In genomic region chr19:53879145-53880037, GRCh38 we compare ENCODE assay signal across 8 cellular contexts. TPM values are rescaled to one million over a fixed set of nuclear protein-coding genes. Genes with fewer than 3 reads are reported as not detected.
DNase-seq lines count a peak whose midpoint lies in the region; ATAC-seq and TF ChIP-seq lines count a peak whose summit lies in the region.

No MANE protein-coding gene starts in this region.

- TF ChIP-seq CTCF in astrocyte of the cerebellum (IDR thresholded peaks at IDR 0.05; ENCODE audit: low read depth, low read length, missing control alignments) = no peak

- DNase-seq in Caki2 (ENCODE audit: low read depth) (peak; percentile 86), LHCN-M2 (ENCODE audit: low read depth) (peak; percentile 88), T-helper 22 cell (ENCODE audit: low read depth) (peak; percentile 49), astrocyte of the cerebellum (ENCODE audit: low read depth) (peak; percentile 72), hepatic stellate cell (ENCODE audit: low spot score) (peak; percentile 92), pulmonary artery endothelial cell (ENCODE audit: low read depth, low spot score) (peak; percentile 52), ureter (ENCODE audit: low spot score) (peak; percentile 89)

- peak; percentile 76 for ATAC-seq in GM21619 (IDR thresholded peaks at IDR 0.05; ENCODE audit: unreplicated experiment)

- peak overlapping the region; percentile 58 for H3K4me3 ChIP-seq in astrocyte of the cerebellum (ENCODE audit: low read depth, low read length)

- in situ Hi-C loops in Caki2 (cut with HindIII; ENCODE audit: low pct_unique_long_range_greater_than_20kb, low sequenced_read_pairs) = no loop called here
- in situ Hi-C loops in astrocyte of the cerebellum (cut with HindIII; ENCODE audit: low sequenced_read_pairs) = no loop called here

RNA-seq across cellular contexts. Expression of gene PRKCG, which starts 2.6 kb away (rescaled TPM):
- 0.10 TPM in 1 of 2 replicates, not detected in the other for total RNA-seq in Caki2 (2014; rRNA removed; shearing (Covaris generic); ENCODE audit: low replicate concordance)
- not detected in 2 replicates for total RNA-seq in LHCN-M2 (2014; rRNA removed)
- 0.02 TPM for polyA plus RNA-seq in LHCN-M2 (2012)
- 0.14 TPM in 1 of 2 replicates, not detected in the other for total RNA-seq in pulmonary artery endothelial cell
- not detected for total RNA-seq in ureter

RNA-seq across cellular contexts. Expression of gene MYADM, which starts 11.7 kb away (rescaled TPM):
- 17.3 and 19.2 TPM in 2 replicates for total RNA-seq in Caki2 (2014; rRNA removed; shearing (Covaris generic); ENCODE audit: low replicate concordance)
- total RNA-seq in LHCN-M2 (2014; rRNA removed) (39.7 and 39.9 TPM in 2 replicates), pulmonary artery endothelial cell (9.8 and 11.0 TPM in 2 replicates), ureter (155 TPM)
- 41.3 TPM for polyA plus RNA-seq in LHCN-M2 (2012)

RNA-seq across cellular contexts. Expression of gene CACNG7, which starts 29.7 kb away (rescaled TPM):
- not detected in 2 replicates for total RNA-seq in Caki2 (2014; rRNA removed; shearing (Covaris generic); ENCODE audit: low replicate concordance)
- total RNA-seq in LHCN-M2 (2014; rRNA removed) (0.13 and 0.23 TPM in 2 replicates), pulmonary artery endothelial cell (0.04 and 0.13 TPM in 2 replicates), ureter (not detected)
- not detected for polyA plus RNA-seq in LHCN-M2 (2012)

RNA-seq across cellular contexts. Expression of gene NLRP12, which starts 55.3 kb away (rescaled TPM):
- not detected in 2 replicates for total RNA-seq in Caki2 (2014; rRNA removed; shearing (Covaris generic); ENCODE audit: low replicate concordance)
- total RNA-seq in LHCN-M2 (2014; rRNA removed) (not detected in 2 replicates), pulmonary artery endothelial cell (0.04 and 0.13 TPM in 2 replicates), ureter (0.31 TPM)
- not detected for polyA plus RNA-seq in LHCN-M2 (2012)

Comparison
In these comparisons a context has a peak if more than half of its experiments do, and no peak if none do; other contexts are left out.
1. Peak in every context shown above with its lines: DNase-seq, ATAC-seq and H3K4me3 ChIP-seq.